ENCODE assay signal across 11 cellular contexts in genomic region chr17:46960152-46960551, GRCh38. TPM values are rescaled to one million over a fixed set of nuclear protein-coding genes. Genes with fewer than 3 reads are reported as not detected.
"Had no signal": no experiment of that assay in that cellular context is flagged by ENCODE, and none has a peak within 500 bp of the region (broad histone marks: within the 10 kb centered on the region; RNA-seq: fewer than 3 reads in every experiment).

No MANE protein-coding gene starts in this region.

- DNase-seq: GM23248, GOT3, H7, H9, HCEC 1CT, HFFc6 had no signal

- H2AFZ ChIP-seq: GM23248, GM23338 had no signal

- H3K4me3 ChIP-seq: GM23248, GM23338, HAP-1 had no signal

- ATAC-seq: GM23338, HCT116 had no signal

- H3K36me3 ChIP-seq: HAP-1 had no signal

- H3K9me3 ChIP-seq: HAP-1 had no signal

- H3K27ac ChIP-seq: GM23248 had no signal

- H3K9ac ChIP-seq: GM23248 had no signal

- FAIRE-seq: H1, H54 had no signal

- H3K4me1 ChIP-seq: HAP-1 had no signal

- H3K4me2 ChIP-seq: GM23338 had no signal

RNA-seq across cellular contexts. Expression of gene RPRML, which starts 18.9 kb away (rescaled TPM):
- total RNA-seq: GM23248, HFFc6 had no signal
- polyA plus RNA-seq: GM23248 had no signal
